ENCODE assay signal across 9 cellular contexts in the genomic region with DNA sequence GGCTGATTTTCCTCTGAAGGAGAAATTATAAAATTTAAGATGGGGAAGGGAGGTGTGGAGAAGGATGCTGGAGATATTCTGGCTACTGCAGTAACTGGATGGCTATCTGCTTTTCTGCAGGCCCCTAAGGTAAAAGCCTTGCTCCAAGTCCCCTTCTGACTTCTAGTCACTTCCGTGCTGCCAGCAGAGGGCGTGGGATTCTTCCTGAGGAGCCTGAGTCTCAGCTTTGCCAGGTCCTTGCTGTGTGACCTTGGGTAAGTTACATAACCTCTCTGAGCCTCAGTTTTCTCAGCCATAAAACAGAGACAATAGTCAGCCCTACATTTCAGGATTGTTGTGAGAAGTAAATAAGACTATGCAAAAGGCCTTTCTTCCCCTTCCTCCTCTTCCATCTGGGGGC. TPM values are rescaled to one million over a fixed set of nuclear protein-coding genes. Genes with fewer than 3 reads are reported as not detected.
DNase-seq lines count a peak whose midpoint lies in the region; FAIRE-seq and TF ChIP-seq lines count a peak whose summit lies in the region.
"Had no signal": no experiment of that assay in that cellular context is flagged by ENCODE, and none has a peak within 500 bp of the region (broad histone marks: within the 10 kb centered on the region; RNA-seq: fewer than 3 reads in every experiment).

No MANE protein-coding gene starts in this region.

- no peak for FAIRE-seq in RCC 7860 (lab: Jason Lieb, UNC)

- H3K9me3 Mint-ChIP-seq in CD8-positive, alpha-beta memory T cell, result no peaks in the 10 kb centered on the region
- H3K9me3 Mint-ChIP-seq: activated naive CD8-positive, alpha-beta T cell treated with anti-CD3 and anti-CD28 coated beads, Interleukin-2, amount 10 ng/mL, durations not matched to agents 7 days and 5 days had no signal

- H3K4me3 Mint-ChIP-seq in CD8-positive, alpha-beta memory T cell, result no peak overlapping the region
- H3K4me3 Mint-ChIP-seq: activated naive CD8-positive, alpha-beta T cell treated with anti-CD3 and anti-CD28 coated beads, Interleukin-2, amount 10 ng/mL, durations not matched to agents 7 days and 5 days had no signal

- no peaks in the 10 kb centered on the region for H4K20me1 ChIP-seq in SK-N-SH (ENCODE audit: insufficient read depth)

- H3K27me3 Mint-ChIP-seq in CD8-positive, alpha-beta memory T cell, result peaks cover 3 to 7% of the 10 kb centered on the region in 2 donors

- peaks cover 0 to 46% of the 10 kb centered on the region in 2 experiments; a peak in 1 of 4 replicates for H3K4me1 ChIP-seq in SK-N-SH (ENCODE audit: control insufficient read depth in 1 of 2, insufficient read depth in 2 of 2, low read depth in 1 of 2, low read length in 1 of 2)
- H3K4me1 ChIP-seq in CD8-positive, alpha-beta memory T cell (ENCODE audit: insufficient read depth, low read length), result no peaks in the 10 kb centered on the region

- no peak overlapping the region for H2AFZ ChIP-seq in SK-N-SH (ENCODE audit: low read depth)

- DNase-seq in AG04450 (ENCODE audit: low read depth, low spot score) (no peak), SK-N-SH (peak; percentile 65), glomerular visceral epithelial cell (ENCODE audit: extremely low spot score) (peak; percentile 4), GOT3 (lab: John Stamatoyannopoulos, UW) (no peak), RCC 7860 (ENCODE audit: low spot score) (no peak), NCI-H187 (lab: John Stamatoyannopoulos, UW) (no peak)
- DNase-seq in CD8-positive, alpha-beta memory T cell, result no peak
- DNase-seq: activated naive CD8-positive, alpha-beta T cell treated with anti-CD3 and anti-CD28 coated beads, Interleukin-2, amount 10 ng/mL, durations not matched to agents 7 days and 5 days had no signal

- peak; percentile 44 for TF ChIP-seq RAD21 in SK-N-SH (IDR thresholded peaks at IDR 0.05; ENCODE audit: low read length)

- no peak overlapping the region for H3K27ac ChIP-seq in AG04450 (ENCODE audit: low read depth, low read length)
- no peak overlapping the region for H3K27ac ChIP-seq in SK-N-SH (ENCODE audit: low read depth in 2 of 2, low read length in 1 of 2)
- no peak overlapping the region for H3K27ac ChIP-seq in CD8-positive, alpha-beta memory T cell (ENCODE audit: low read depth, low read length)

- peak overlapping the region in 1 of 8 donors; percentile 23 for H3K27ac Mint-ChIP-seq in CD8-positive, alpha-beta memory T cell
- H3K27ac Mint-ChIP-seq: activated naive CD8-positive, alpha-beta T cell treated with anti-CD3 and anti-CD28 coated beads, Interleukin-2, amount 10 ng/mL, durations not matched to agents 7 days and 5 days had no signal

- H3K4me1 Mint-ChIP-seq in CD8-positive, alpha-beta memory T cell, result no peaks in the 10 kb centered on the region
- H3K4me1 Mint-ChIP-seq: activated naive CD8-positive, alpha-beta T cell treated with anti-CD3 and anti-CD28 coated beads, Interleukin-2, amount 10 ng/mL, durations not matched to agents 7 days and 5 days had no signal

- no peaks in the 10 kb centered on the region for H3K79me2 ChIP-seq in SK-N-SH (ENCODE audit: insufficient read depth)

- no peak overlapping the region for H3K9ac ChIP-seq in SK-N-SH

- no peak overlapping the region for H3K4me3 ChIP-seq in AG04450 (ENCODE audit: low read depth, low read length)
- H3K4me3 ChIP-seq in SK-N-SH (ENCODE audit: low read depth in 2 of 2, low read length in 1 of 2), result no peak overlapping the region
- no peak overlapping the region for H3K4me3 ChIP-seq in CD8-positive, alpha-beta memory T cell (ENCODE audit: low read length)

- H3F3A ChIP-seq in SK-N-SH (replicated peaks; ENCODE audit: insufficient read depth), result no peaks in the 10 kb centered on the region

- no peaks in the 10 kb centered on the region for H3K36me3 Mint-ChIP-seq in CD8-positive, alpha-beta memory T cell
- H3K36me3 Mint-ChIP-seq: activated naive CD8-positive, alpha-beta T cell treated with anti-CD3 and anti-CD28 coated beads, Interleukin-2, amount 10 ng/mL, durations not matched to agents 7 days and 5 days had no signal

- TF ChIP-seq CTCF in AG04450 (IDR thresholded peaks at IDR 0.05; ENCODE audit: low read depth, low read length) (peak; percentile 39), GM12874 (IDR thresholded peaks at IDR 0.05; ENCODE audit: insufficient read depth, low read depth, low read length) (peak; percentile 39; the same call in 1 of the 2 replicates), SK-N-SH (IDR thresholded peaks at IDR 0.05) (peak; percentile 48)

- no peaks in the 10 kb centered on the region for H3K9me2 ChIP-seq in SK-N-SH

- no peak for TF ChIP-seq EP300 in SK-N-SH (IDR thresholded peaks at IDR 0.05; ENCODE audit: borderline replicate concordance in 1 of 2, low read depth in 1 of 2, low read length in 1 of 2)

- H3K27me3 ChIP-seq in AG04450 (ENCODE audit: control insufficient read depth, insufficient read depth, low read length), result peaks cover 6% of the 10 kb centered on the region
- no peaks in the 10 kb centered on the region for H3K27me3 ChIP-seq in SK-N-SH (ENCODE audit: insufficient read depth)
- no peaks in the 10 kb centered on the region for H3K27me3 ChIP-seq in CD8-positive, alpha-beta memory T cell (ENCODE audit: insufficient read depth, low read length, poor library complexity, severe bottlenecking)

- no peaks in the 10 kb centered on the region for H3K36me3 ChIP-seq in SK-N-SH (replicated peaks in 1 of 2; ENCODE audit: control insufficient read depth in 1 of 2, insufficient read depth in 2 of 2, low read length in 1 of 2)
- no peaks in the 10 kb centered on the region for H3K36me3 ChIP-seq in CD8-positive, alpha-beta memory T cell (ENCODE audit: insufficient read depth, low read length)

- POLR2A ChIA-PET in AG04450 (lab: Yijun Ruan, JAX) (no interaction called here), SK-N-SH (lab: Yijun Ruan, JAX) (no interaction called here)
- POLR2A ChIA-PET in CD8-positive, alpha-beta memory T cell (lab: Charles Lee), result no interaction called here

- no peak overlapping the region for H3K4me2 ChIP-seq in SK-N-SH

- no peaks in the 10 kb centered on the region for H3K9me3 ChIP-seq in AG04450 (ENCODE audit: control insufficient read depth, insufficient read depth, low read length)
- H3K9me3 ChIP-seq in SK-N-SH, result no peaks in the 10 kb centered on the region
- H3K9me3 ChIP-seq in CD8-positive, alpha-beta memory T cell (ENCODE audit: low read length), result no peaks in the 10 kb centered on the region

- CTCF ChIA-PET in AG04450 (lab: Charles Lee), result interaction anchor here (1.2 kb wide), 1 partner anchor 17 kb away, joined by 7 read pairs; no protein-coding TSS in a partner anchor
- CTCF ChIA-PET in SK-N-SH (lab: Yijun Ruan, JAX), result interaction anchor here (0.8 to 5.0 kb wide), 6 partner anchors 9 to 93 kb away, joined by 3 to 21 read pairs (median 4); no protein-coding TSS in a partner anchor
- CTCF ChIA-PET in CD8-positive, alpha-beta memory T cell (lab: Charles Lee), result interaction anchor here (0.8 to 1.7 kb wide), 3 partner anchors 14 to 109 kb away, joined by 3 to 4 read pairs (median 3); no protein-coding TSS in a partner anchor

- 10% methylated on average over 2 of the region's 2 CpGs for WGBS in SK-N-SH (ENCODE audit: low lambda C conversion rate)

TF ChIP-seq in SK-N-SH, 30 proteins besides CTCF, POLR2A, EP300 and RAD21:
- TF ChIP-seq JUND (IDR thresholded peaks at IDR 0.05), result no peak
- TF ChIP-seq FOXM1 (IDR thresholded peaks at IDR 0.05; ENCODE audit: low read depth), result no peak
- no peak for TF ChIP-seq RCOR1 (IDR thresholded peaks at IDR 0.05; ENCODE audit: low read length)
- peak; percentile 34; the same call in 1 of the 2 replicates for TF ChIP-seq SMC3 (IDR thresholded peaks at IDR 0.05; ENCODE audit: low read depth, low read length)
- no peak for TF ChIP-seq PBX3 (IDR thresholded peaks at IDR 0.05)

RNA-seq across cellular contexts. Expression of gene TMEM220, which starts 24.3 kb away (rescaled TPM):
- 5.2 and 6.1 TPM in 2 replicates for polyA plus RNA-seq in AG04450 (2011; rRNA removed)
- 2.9 and 3.5 TPM in 2 replicates for polyA minus RNA-seq in AG04450 (2011; rRNA and poly(A)+ RNA removed)
- polyA plus RNA-seq in SK-N-SH (2012; rRNA removed), result 2.7 and 3.1 TPM in 2 replicates
- 1.1 and 1.9 TPM in 2 replicates for polyA plus RNA-seq in SK-N-SH (2012; cell fraction: cytosol; rRNA removed)
- 0.88 and 3.4 TPM in 2 replicates for polyA plus RNA-seq in SK-N-SH (2012; cell fraction: nucleus; rRNA removed)
- total RNA-seq in CD8-positive, alpha-beta memory T cell, result 1 to 10 TPM in 1 of 2 experiments, under 1 TPM in 1; 0.55 to 1.1 TPM
- 1.4 TPM for polyA plus RNA-seq in CD8-positive, alpha-beta memory T cell

RNA-seq across cellular contexts. Expression of gene TMEM238L, which starts 49.8 kb away (rescaled TPM):
- polyA plus RNA-seq in AG04450 (2011; rRNA removed) (not detected in 2 replicates), SK-N-SH (2012; rRNA removed) (not detected in 2 replicates)
- polyA minus RNA-seq in AG04450 (2011; rRNA and poly(A)+ RNA removed), result not detected in 2 replicates
- not detected in 2 replicates for polyA plus RNA-seq in SK-N-SH (2012; cell fraction: cytosol; rRNA removed)
- not detected in 2 replicates for polyA plus RNA-seq in SK-N-SH (2012; cell fraction: nucleus; rRNA removed)
- not detected for total RNA-seq in CD8-positive, alpha-beta memory T cell
- polyA plus RNA-seq in CD8-positive, alpha-beta memory T cell, result not detected
- total RNA-seq: activated naive CD8-positive, alpha-beta T cell treated with anti-CD3 and anti-CD28 coated beads, Interleukin-2, amount 10 ng/mL, durations not matched to agents 7 days and 5 days had no signal

RNA-seq across cellular contexts. Expression of gene ADPRM, which starts 56.7 kb away (rescaled TPM):
- polyA plus RNA-seq in AG04450 (2011; rRNA removed) (11.8 and 15.1 TPM in 2 replicates), SK-N-SH (2012; rRNA removed) (7.6 and 10.8 TPM in 2 replicates)
- 5.4 and 6.6 TPM in 2 replicates for polyA minus RNA-seq in AG04450 (2011; rRNA and poly(A)+ RNA removed)
- polyA plus RNA-seq in SK-N-SH (2012; cell fraction: cytosol; rRNA removed), result 11.5 and 15.3 TPM in 2 replicates
- 2.8 and 6.3 TPM in 2 replicates for polyA plus RNA-seq in SK-N-SH (2012; cell fraction: nucleus; rRNA removed)
- total RNA-seq in CD8-positive, alpha-beta memory T cell, result 1 to 10 TPM; 9.8 to 10.0 TPM
- polyA plus RNA-seq in CD8-positive, alpha-beta memory T cell, result 27.3 TPM

RNA-seq across cellular contexts. Expression of gene SCO1, which starts 56.8 kb away (rescaled TPM):
- 25.1 and 28.5 TPM in 2 replicates for polyA plus RNA-seq in AG04450 (2011; rRNA removed)
- 8.5 and 13.6 TPM in 2 replicates for polyA minus RNA-seq in AG04450 (2011; rRNA and poly(A)+ RNA removed)
- polyA plus RNA-seq in SK-N-SH (2012; rRNA removed), result 28.6 and 32.7 TPM in 2 replicates
- 32.0 and 37.7 TPM in 2 replicates for polyA plus RNA-seq in SK-N-SH (2012; cell fraction: cytosol; rRNA removed)
- 30.1 and 30.7 TPM in 2 replicates for polyA plus RNA-seq in SK-N-SH (2012; cell fraction: nucleus; rRNA removed)
- 10 to 100 TPM; 45.5 to 46.9 TPM for total RNA-seq in CD8-positive, alpha-beta memory T cell
- 15.9 TPM for polyA plus RNA-seq in CD8-positive, alpha-beta memory T cell

Comparison
In these comparisons a context has a peak if more than half of its experiments do, and no peak if none do; other contexts are left out.
1. DNase-seq: peak in SK-N-SH (single experiment) and glomerular visceral epithelial cell (single experiment); none in AG04450 (single experiment), GOT3 (single experiment), CD8-positive, alpha-beta memory T cell (0 of 5), RCC 7860 (single experiment) and NCI-H187 (0 of 2).
2. Peak in every context shown above with its lines, with median percentiles within 50 percentile points of each other: CTCF ChIP-seq.